ENCODE assay signal across 27 cellular contexts in the genomic region with DNA sequence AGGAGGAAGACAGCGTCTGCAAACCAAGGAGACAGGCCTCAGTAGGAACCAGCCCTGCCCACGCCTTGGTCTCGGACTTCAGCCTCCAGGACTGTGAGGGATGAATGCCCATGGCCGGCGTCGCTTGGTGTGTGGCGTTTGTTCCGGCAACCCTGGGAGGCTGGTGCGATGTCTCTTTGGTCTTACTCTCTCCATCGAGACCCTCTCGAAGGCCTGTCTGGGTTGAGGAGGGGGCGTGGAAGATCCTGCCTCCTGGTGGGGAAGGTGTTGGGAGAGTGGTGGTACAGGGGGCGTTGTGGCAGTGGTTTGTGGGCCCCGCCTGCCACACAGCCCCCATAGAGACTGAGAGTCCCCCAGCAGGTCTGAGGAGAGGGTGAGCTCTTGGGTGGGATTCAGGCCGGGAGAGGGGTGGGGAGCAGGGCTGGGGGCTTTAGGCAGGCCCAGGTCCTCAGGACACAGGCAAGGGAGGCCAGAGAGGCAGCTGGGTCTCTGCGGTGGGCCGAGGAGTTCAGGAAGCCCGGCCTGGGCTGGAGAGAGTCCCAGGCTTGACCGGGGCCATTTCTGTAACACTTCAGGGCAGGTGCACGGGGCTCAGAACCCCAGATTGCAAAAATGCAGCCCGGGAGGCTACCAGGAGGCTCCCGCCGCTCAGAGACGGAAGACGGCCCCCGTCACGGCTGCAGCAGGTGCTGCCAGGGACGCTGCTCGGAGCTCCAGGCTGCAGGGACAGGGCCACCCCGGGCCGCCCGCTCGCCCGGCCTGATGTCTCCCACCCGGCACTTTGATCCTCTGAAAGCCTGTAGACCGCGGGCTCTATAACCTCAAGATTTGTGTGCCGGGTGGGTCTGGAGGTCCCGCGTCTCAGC. TPM values are rescaled to one million over a fixed set of nuclear protein-coding genes. Genes with fewer than 3 reads are reported as not detected.
"Had no signal": no experiment of that assay in that cellular context is flagged by ENCODE, and none has a peak within 500 bp of the region (broad histone marks: within the 10 kb centered on the region; RNA-seq: fewer than 3 reads in every experiment).

No MANE protein-coding gene starts in this region.

- H3K4me3 ChIP-seq: breast epithelium, dorsolateral prefrontal cortex, esophagus muscularis mucosa, ovary, psoas muscle, sigmoid colon, smooth muscle cell, transverse colon, uterus had no signal

- H3K9me3 ChIP-seq: breast epithelium, esophagus muscularis mucosa, ovary, psoas muscle, sigmoid colon, transverse colon, uterus had no signal

- H3K27ac ChIP-seq: breast epithelium, dorsolateral prefrontal cortex, esophagus muscularis mucosa, ovary, psoas muscle, sigmoid colon, transverse colon, uterus had no signal

- H3K4me2 ChIP-seq: smooth muscle cell had no signal

- DNase-seq: activated CD4-positive, alpha-beta T cell treated with anti-CD3 and anti-CD28 coated beads for 1 hour; activated CD8-positive, alpha-beta memory T cell treated with anti-CD3 and anti-CD28 coated beads for 24 hours; activated CD8-positive, alpha-beta memory T cell treated with anti-CD3 and anti-CD28 coated beads, Interleukin-2, amount 50 U/mL, for 4 hours; activated naive CD8-positive, alpha-beta T cell treated with anti-CD3 and anti-CD28 coated beads for 36 hours; activated T-cell treated with anti-CD3 and anti-CD28 coated beads, Interleukin-2, amount 50 U/mL, for 24 hours; amniotic stem cell; dorsolateral prefrontal cortex; effector memory CD8-positive, alpha-beta T cell; glutamatergic neuron; hippocampal formation; midbrain; natural killer cell; ovary; psoas muscle; sigmoid colon; stimulated activated CD4-positive, alpha-beta T cell treated with anti-CD3 and anti-CD28 coated beads, Interleukin-15, amount 100 ng/mL, for 24 hours; stimulated activated naive B cell treated with anti-CD40 and anti-IgM and Interleukin-4, amounts not matched to agents 10 μg/mL and 1 μg/mL and 100 μg/mL, for 72 hours; transverse colon; uterus had no signal

- FAIRE-seq: colon, frontal cortex, TTC549 had no signal

- H3K27me3 ChIP-seq: ovary, uterus had no signal

- H3K36me3 ChIP-seq: breast epithelium, esophagus muscularis mucosa, ovary, sigmoid colon, transverse colon, uterus had no signal

- H3K4me1 ChIP-seq: breast epithelium, esophagus muscularis mucosa, psoas muscle, sigmoid colon, transverse colon, uterus had no signal

- ATAC-seq: activated T-helper 17 cell treated with anti-CD3 and anti-CD28 coated beads, Interleukin-2, amount 50 U/mL, for 72 hours; effector memory CD8-positive, alpha-beta T cell; natural killer cell; psoas muscle; stimulated activated naive B cell treated with anti-CD40 and anti-IgM and Interleukin-4, amounts not matched to agents 10 μg/mL and 1 μg/mL and 100 μg/mL, for 72 hours had no signal

RNA-seq across cellular contexts. Expression of a gene that starts 47.6 kb away (rescaled TPM):
- total RNA-seq: activated T-helper 17 cell treated with anti-CD3 and anti-CD28 coated beads, Interleukin-2, amount 50 U/mL, for 72 hours; frontal cortex; temporal lobe had no signal
